12 cellular contexts compared by ENCODE assay signal in the genomic region with DNA sequence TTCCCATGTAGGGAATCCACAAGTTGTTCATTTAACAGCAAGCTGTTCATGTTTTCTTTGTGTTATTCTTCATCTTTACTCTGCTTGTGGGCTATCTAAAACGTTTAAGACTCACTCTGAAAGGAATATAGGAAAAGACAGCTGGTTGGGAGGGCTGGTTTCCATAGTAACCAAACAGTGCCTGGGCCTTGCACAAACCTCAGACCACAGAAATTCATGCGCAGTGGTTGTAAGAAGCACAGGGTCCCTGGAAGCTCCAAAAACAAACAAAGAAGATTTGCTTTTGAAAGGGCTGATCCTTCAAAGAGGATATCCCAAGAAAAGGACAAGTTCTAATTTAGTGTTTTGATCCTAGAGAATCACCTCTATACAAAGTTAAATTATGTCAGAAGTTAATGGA. TPM values are rescaled to one million over a fixed set of nuclear protein-coding genes. Genes with fewer than 3 reads are reported as not detected.
DNase-seq lines count a peak whose midpoint lies in the region; ATAC-seq, FAIRE-seq and TF ChIP-seq lines count a peak whose summit lies in the region.
"Had no signal": no experiment of that assay in that cellular context is flagged by ENCODE, and none has a peak within 500 bp of the region (broad histone marks: within the 10 kb centered on the region; RNA-seq: fewer than 3 reads in every experiment).

No MANE protein-coding gene starts in this region.

- H3K36me3 ChIP-seq in H1 (ENCODE audit: control insufficient read depth in 2 of 4, insufficient read depth in 4 of 4, low read length in 3 of 4), result no peaks in the 10 kb centered on the region
- H3K36me3 ChIP-seq in neuronal stem cell (replicated peaks in 1 of 2; ENCODE audit: control insufficient read depth in 2 of 2, insufficient read depth in 2 of 2, low read length in 2 of 2), result no peaks in the 10 kb centered on the region
- no peaks in the 10 kb centered on the region for H3K36me3 ChIP-seq in pancreas

- no peak overlapping the region for H2BK120ac ChIP-seq in H1 (replicated peaks; ENCODE audit: low read depth, low read length)
- H2BK120ac ChIP-seq in neuronal stem cell (ENCODE audit: low read depth, low read length), result no peak overlapping the region

- H4K20me1 ChIP-seq in H1 (replicated peaks in 1 of 2; ENCODE audit: control insufficient read depth in 1 of 2, insufficient read depth in 2 of 2, low read length in 2 of 2), result no peaks in the 10 kb centered on the region

- H3K9ac ChIP-seq in H1 (replicated peaks in 1 of 4; ENCODE audit: extremely low read depth in 1 of 4, low read depth in 3 of 4, low read length in 3 of 4) (no peak overlapping the region), neuronal stem cell (ENCODE audit: low read depth, low read length, poor library complexity) (no peak overlapping the region)

- H3K14ac ChIP-seq in H1 (ENCODE audit: insufficient read length), result no peak overlapping the region
- H3K14ac ChIP-seq in neuronal stem cell (ENCODE audit: low read length), result no peak overlapping the region

- no peak overlapping the region for H4K5ac ChIP-seq in H1 (ENCODE audit: insufficient read length, low read depth, low read length)

- H3K4me2 ChIP-seq in H1 (ENCODE audit: insufficient read depth in 1 of 2, low read depth in 2 of 2, low read length in 2 of 2), result peak overlapping the region in 1 of 2 experiments; percentile 7; a peak in 1 of 4 replicates
- no peak overlapping the region for H3K4me2 ChIP-seq in neuronal stem cell (ENCODE audit: insufficient read depth, low read length, poor library complexity, severe bottlenecking)

- H3K79me2 ChIP-seq in H1 (ENCODE audit: control insufficient read depth in 1 of 2, insufficient read depth in 2 of 2, low read length in 2 of 2), result no peaks in the 10 kb centered on the region

- no peak overlapping the region for H2AK5ac ChIP-seq in H1 (ENCODE audit: low read depth, low read length)
- H2AK5ac ChIP-seq in neuronal stem cell (ENCODE audit: low read depth, low read length), result no peak overlapping the region

- no peak overlapping the region for H3K4me3 ChIP-seq in H1 (ENCODE audit: extremely low read depth in 1 of 4, insufficient read depth in 2 of 4, low read depth in 3 of 4, low read length in 4 of 4)
- H3K4me3 ChIP-seq in neuronal stem cell (ENCODE audit: low read length in 2 of 2), result no peak overlapping the region
- H3K4me3 ChIP-seq in pancreas, result no peak overlapping the region

- H2BK5ac ChIP-seq in H1 (ENCODE audit: low read depth, low read length) (no peak overlapping the region), neuronal stem cell (ENCODE audit: low read length) (no peak overlapping the region)

- H3K18ac ChIP-seq in H1 (ENCODE audit: extremely low read depth, low read length), result no peak overlapping the region
- H3K18ac ChIP-seq in neuronal stem cell (ENCODE audit: low read length), result no peak overlapping the region

- H3K56ac ChIP-seq in H1 (replicated peaks; ENCODE audit: insufficient read length, low read depth, low read length), result no peak overlapping the region

- H2BK20ac ChIP-seq in H1 (ENCODE audit: low read length), result no peak overlapping the region

- FAIRE-seq in H1 (lab: Jason Lieb, UNC) (peak; percentile 60), pancreas (lab: Jason Lieb, UNC) (no peak)

- H4K8ac ChIP-seq in H1 (ENCODE audit: extremely low read depth, insufficient read depth, low read length), result no peak overlapping the region
- no peak overlapping the region for H4K8ac ChIP-seq in neuronal stem cell (ENCODE audit: low read depth, low read length)

- no peak for ATAC-seq in pancreas
- no peak for ATAC-seq in GM18517 (IDR thresholded peaks at IDR 0.05; ENCODE audit: unreplicated experiment)
- ATAC-seq: activated CD4-positive, CD25-positive, alpha-beta regulatory T cell treated with anti-CD3 and anti-CD28 coated beads, Interleukin-2, amount 50 U/mL, for 24 hours; left cardiac atrium; Panc1 had no signal

- H2BK15ac ChIP-seq in H1 (ENCODE audit: low read length), result no peak overlapping the region
- H2BK15ac ChIP-seq in neuronal stem cell (ENCODE audit: low read length), result no peak overlapping the region

- DNase-seq in HK-2 (ENCODE audit: unreplicated experiment) (peak; percentile 5), NCI-H2171 treated with DMSO at 0.1 percent for 48 hours (lab: John Stamatoyannopoulos, UW) (peak; percentile 69), H1 (ENCODE audit: low read depth in 1 of 2, low spot score in 2 of 2) (no peak), neuronal stem cell (ENCODE audit: low spot score) (peak; percentile 38), globus pallidus (ENCODE audit: low spot score) (no peak), pancreas (no peak), SHP77 treated with DMSO at 0.1 percent for 48 hours (lab: John Stamatoyannopoulos, UW) (no peak)
- DNase-seq: activated naive CD4-positive, alpha-beta T cell treated with Interleukin-2 at 50 U/mL for 16 hours; left cardiac atrium had no signal

- H3K79me1 ChIP-seq in H1 (ENCODE audit: low read depth, low read length), result no peaks in the 10 kb centered on the region
- H3K79me1 ChIP-seq in neuronal stem cell (ENCODE audit: low read depth, low read length), result no peaks in the 10 kb centered on the region

- H3K27me3 ChIP-seq in H1 (replicated peaks in 1 of 4; ENCODE audit: control insufficient read depth in 3 of 4, extremely low read depth in 1 of 4, insufficient read depth in 3 of 4, low read length in 3 of 4) (no peaks in the 10 kb centered on the region), neuronal stem cell (ENCODE audit: control insufficient read depth in 3 of 3, insufficient read depth in 3 of 3, low read depth in 1 of 3, low read length in 3 of 3) (no peaks in the 10 kb centered on the region), pancreas (peaks cover 0 to under 1% (median 0%) of the 10 kb centered on the region in 4 donors)

- H3K4me1 ChIP-seq in H1 (replicated peaks in 1 of 4; ENCODE audit: control insufficient read depth in 3 of 4, insufficient read depth in 4 of 4, low read length in 3 of 4) (peaks cover 0 to 3% (median 0%) of the 10 kb centered on the region in 4 experiments; a peak in 2 of 7 replicates), neuronal stem cell (ENCODE audit: control insufficient read depth in 2 of 2, insufficient read depth in 1 of 2, low read depth in 1 of 2, low read length in 2 of 2) (peaks cover 8 to 22% of the 10 kb centered on the region in 2 donors), pancreas (no peaks in the 10 kb centered on the region)

- TF ChIP-seq POLR2A in H1 (IDR thresholded peaks at IDR 0.05; ENCODE audit: control extremely low read depth in 1 of 2, low read depth in 2 of 2, low read length in 2 of 2), result no peak

- H3K4ac ChIP-seq in H1 (replicated peaks; ENCODE audit: insufficient read length, low read depth, low read length), result no peak overlapping the region
- no peak overlapping the region for H3K4ac ChIP-seq in neuronal stem cell (ENCODE audit: low read length)

- no peak overlapping the region; the same call in 1 of the 2 replicates for H3K27ac ChIP-seq in H1 (ENCODE audit: low read depth, low read length)
- H3K27ac ChIP-seq in neuronal stem cell (replicated peaks; ENCODE audit: low read length), result peak overlapping the region; percentile 62
- H3K27ac ChIP-seq in pancreas, result no peak overlapping the region

- CTCF ChIA-PET in H1 (lab: Charles Lee; ENCODE audit: partially characterized antibody), result no interaction called here

- intact Hi-C loops in pancreas (cut with DNase I), result no loop called here

- H3K23ac ChIP-seq in H1 (ENCODE audit: insufficient read length) (no peak overlapping the region), neuronal stem cell (ENCODE audit: low read depth, low read length, poor library complexity) (no peak overlapping the region)

- POLR2A ChIA-PET in H1 (lab: Charles Lee; ENCODE audit: partially characterized antibody), result no interaction called here

- H2AFZ ChIP-seq in H1 (ENCODE audit: low read length), result no peak overlapping the region
- H2AFZ ChIP-seq in neuronal stem cell (ENCODE audit: low read length), result peak overlapping the region; percentile 36

- H2BK12ac ChIP-seq in H1 (ENCODE audit: low read depth, low read length) (no peak overlapping the region), neuronal stem cell (ENCODE audit: low read length) (no peak overlapping the region)

- TF ChIP-seq CTCF in H1 (IDR thresholded peaks at IDR 0.05; ENCODE audit: control extremely low read depth in 1 of 3, insufficient read depth in 1 of 3, low read depth in 1 of 3, low read length in 3 of 3) (no peak), pancreas (IDR thresholded peaks at IDR 0.05) (no peak)

- no peaks in the 10 kb centered on the region; the same call in 1 of the 2 replicates for H3K23me2 ChIP-seq in H1 (ENCODE audit: low read depth, low read length)

- TF ChIP-seq EP300 in H1 (IDR thresholded peaks at IDR 0.05; ENCODE audit: borderline replicate concordance in 1 of 2, low read depth in 2 of 2, low read length in 2 of 2), result no peak

- H3K9me3 ChIP-seq in H1 (ENCODE audit: insufficient read depth in 2 of 2, low read depth in 1 of 2, low read length in 1 of 2), result no peaks in the 10 kb centered on the region
- no peaks in the 10 kb centered on the region for H3K9me3 ChIP-seq in neuronal stem cell (replicated peaks in 1 of 2; ENCODE audit: control insufficient read depth in 2 of 2, insufficient read depth in 1 of 2, low read depth in 1 of 2, low read length in 2 of 2)
- H3K9me3 ChIP-seq in pancreas, result no peaks in the 10 kb centered on the region

- 50% methylated on average over 2 of the region's 2 CpGs; no CpG with 5 or more reads in 1 of the 2 experiments for WGBS in H1 (ENCODE audit: extremely low coverage in 1 of 2, insufficient coverage in 1 of 2, insufficient read length in 1 of 2, insufficient replicate concordance in 2 of 2, low coverage in 1 of 2, low lambda C conversion rate in 2 of 2, missing lambda C conversion rate in 1 of 2), 2 experiments
- no CpG with 5 or more reads among the region's 2 CpGs for WGBS in neuronal stem cell (ENCODE audit: extremely low coverage in 2 of 2, insufficient read length in 2 of 2, insufficient replicate concordance in 1 of 2), 2 donors
- 15 to 31% methylated on average over 2 of the region's 2 CpGs for WGBS in pancreas, 2 donors

- TF ChIP-seq RAD21 in H1 (IDR thresholded peaks at IDR 0.05 in 1 of 2, conservative IDR thresholded peaks at IDR 0.05 in 1 of 2; ENCODE audit: low read depth in 2 of 2, low read length in 2 of 2), result no peak

- H4K91ac ChIP-seq in H1 (replicated peaks; ENCODE audit: insufficient read length, low read length) (no peak overlapping the region), neuronal stem cell (ENCODE audit: low read depth, low read length, poor library complexity) (no peak overlapping the region)

RNA-seq across cellular contexts. Expression of a gene that starts 7.8 kb away (rescaled TPM):
- total RNA-seq in H1 (2021; fragmentation: NEBNext Ultra II Directional; extraction: Animal tissue kit (Norgen Biotek cat#: 25700)), result 0.38 and 0.58 TPM in 2 replicates
- polyA plus RNA-seq in H1 (2011; rRNA removed) (0.22 and 0.45 TPM in 2 replicates), pancreas (under 1 TPM in 1 of 2 donors, not detected in 1; 0.02 TPM)
- 0.50 TPM for polyA plus RNA-seq in H1 (2011; cell fraction: cytosol; rRNA removed)
- 0.26 TPM for polyA plus RNA-seq in H1 (2011; cell fraction: nucleus; rRNA removed)
- 0.28 to 0.48 TPM (median 0.38 TPM) in 4 replicates for polyA plus RNA-seq in H1 (2012, experiment 1 of 2)
- polyA plus RNA-seq in H1 (2012, experiment 2 of 2), result not detected
- 0.85 TPM for polyA plus RNA-seq in H1 (2013, experiment 1 of 2)
- polyA plus RNA-seq in H1 (2013, experiment 2 of 2), result 0.77 TPM
- 0.22 and 1.00 TPM in 2 replicates for polyA minus RNA-seq in H1 (2011; rRNA and poly(A)+ RNA removed)
- 0.37 TPM for polyA minus RNA-seq in H1 (2011; cell fraction: cytosol; rRNA and poly(A)+ RNA removed)
- 0.90 TPM for polyA minus RNA-seq in H1 (2011; cell fraction: nucleus; rRNA and poly(A)+ RNA removed)
- 0.08 TPM for polyA plus RNA-seq in neuronal stem cell (2013, experiment 1 of 2)
- polyA plus RNA-seq in neuronal stem cell (2013, experiment 2 of 2), result 0.07 TPM
- under 1 TPM in 2 of 6 donors, not detected in 4; 0.04 to 0.06 TPM for total RNA-seq in pancreas
- total RNA-seq: left cardiac atrium had no signal

Comparison
In these comparisons a context has a peak if more than half of its experiments do, and no peak if none do; other contexts are left out.
1. DNase-seq: peak in HK-2 (single experiment), NCI-H2171 treated with DMSO at 0.1 percent for 48 hours (single experiment) and neuronal stem cell (single experiment); none in H1 (0 of 2), globus pallidus (single experiment), pancreas (0 of 6) and SHP77 treated with DMSO at 0.1 percent for 48 hours (single experiment).